ENCODE assay signal across 1 cellular context in the genomic region with DNA sequence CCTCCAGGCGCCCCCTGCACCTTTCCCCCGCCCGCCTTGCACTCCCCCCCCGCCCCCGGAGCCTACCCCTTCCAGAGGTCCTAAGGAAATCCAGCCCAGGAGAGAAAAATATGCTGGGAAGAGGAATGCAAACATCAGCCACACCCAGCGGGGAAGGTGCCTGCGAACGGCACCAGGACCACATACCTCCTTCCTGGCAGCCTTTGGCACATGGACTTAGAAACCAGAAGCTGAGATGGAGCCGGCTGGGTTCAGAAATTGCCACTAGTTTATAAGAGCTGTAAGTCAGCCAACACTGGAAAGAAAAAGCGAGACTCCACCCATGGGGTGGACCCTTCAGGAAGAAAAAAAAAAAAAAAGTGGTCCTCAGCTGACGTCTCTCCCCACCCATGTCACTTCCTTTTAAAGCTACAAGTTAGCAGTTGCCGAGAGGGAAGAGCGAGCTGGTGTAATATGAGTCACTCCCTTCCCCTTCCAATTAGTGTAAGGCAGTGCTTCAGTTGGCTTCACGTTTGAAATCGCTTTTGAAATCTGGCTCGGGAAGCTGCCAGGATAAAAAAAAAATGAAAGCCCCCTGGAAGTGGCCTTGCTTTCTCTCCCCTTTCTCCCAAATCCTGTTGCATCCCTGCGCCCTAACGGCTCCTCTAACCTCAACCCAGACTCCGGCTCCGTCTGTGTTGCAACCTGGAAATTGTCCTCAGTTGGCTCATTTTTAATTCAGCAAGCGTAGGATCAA.
A peak's percentile ranks its signal among the peaks of the same experiment; 100 is the strongest.
TF ChIP-seq lines count a peak whose summit lies in the region.

AGPAT4 (minus strand) TSS at position 310 of the 736 bp plus-strand sequence. CDS start 41,848 bp downstream, outside the sequence.

TF ChIP-seq in K562, 482 proteins besides CTCF, POLR2A, EP300 and RAD21 (continued from another document):
- TF ChIP-seq PRDM10 (IDR thresholded peaks at IDR 0.05; ENCODE audit: partially characterized antibody) (peak; percentile 90), ETV1 (tag; conservative IDR thresholded peaks at IDR 0.05; ENCODE audit: low read depth) (0 out of 2 replicates have a peak, but pooled peaks have one; percentile 21), PTRF (tag; IDR thresholded peaks at IDR 0.05) (no peak), RNF2 (IDR thresholded peaks at IDR 0.05) (peak; percentile 48; the same call in 1 of the 2 replicates), SUPT5H (IDR thresholded peaks at IDR 0.05) (peak; percentile 64), RFX5 (IDR thresholded peaks at IDR 0.05; ENCODE audit: low read depth, low read length) (no peak), CBFA2T2 (conservative IDR thresholded peaks at IDR 0.05) (no peak), ATF1 (CRISPR knock-in tag; IDR thresholded peaks at IDR 0.05) (no peak; the same call in 1 of the 2 replicates), ATF1 (tag; IDR thresholded peaks at IDR 0.05) (peak; percentile 94), IRF1 (CRISPR knock-in tag; IDR thresholded peaks at IDR 0.05; ENCODE audit: borderline replicate concordance) (no peak), KLF6 (CRISPR knock-in tag; IDR thresholded peaks at IDR 0.05; ENCODE audit: borderline replicate concordance) (no peak), ZNF134 (CRISPR knock-in tag; conservative IDR thresholded peaks at IDR 0.05) (peak; percentile 78), POLR2AphosphoS2 (IDR thresholded peaks at IDR 0.05; ENCODE audit: low read length) (0 out of 2 replicates have a peak, but pooled peaks have one; percentile 34), POLR3A (IDR thresholded peaks at IDR 0.05; ENCODE audit: borderline replicate concordance, extremely low read depth, insufficient read depth, insufficient read length) (no peak), PREB (CRISPR knock-in tag; IDR thresholded peaks at IDR 0.05) (no peak), HNRNPUL1 (IDR thresholded peaks at IDR 0.05; ENCODE audit: low read length) (no peak), NFYB (IDR thresholded peaks at IDR 0.05; ENCODE audit: extremely low read depth, insufficient read length) (no peak), KAT7 (CRISPR knock-in tag; IDR thresholded peaks at IDR 0.05; ENCODE audit: borderline replicate concordance) (no peak), SMAD1 (IDR thresholded peaks at IDR 0.05; ENCODE audit: low read depth, low read length, partially characterized antibody) (peak; percentile 75), BRD4 (IDR thresholded peaks at IDR 0.05) (0 out of 2 replicates have a peak, but pooled peaks have one; percentile 79), RB1 (IDR thresholded peaks at IDR 0.05; ENCODE audit: low read depth) (peak; percentile 57; the same call in 1 of the 2 replicates), PKNOX1 (IDR thresholded peaks at IDR 0.05) (peak; percentile 87), POLR2AphosphoS5 (IDR thresholded peaks at IDR 0.05; ENCODE audit: control insufficient read depth, insufficient read depth, low read depth, low read length) (peak; percentile 77), MAFF (IDR thresholded peaks at IDR 0.05; ENCODE audit: low read length) (no peak), CEBPG (CRISPR knock-in tag; IDR thresholded peaks at IDR 0.05) (no peak), CEBPG (tag; conservative IDR thresholded peaks at IDR 0.05 in 1 of 2, IDR thresholded peaks at IDR 0.05 in 1 of 2) (peak; percentile 21 to 73; a peak in 3 of 4 replicates), SRSF7 (optimal IDR thresholded peaks at IDR 0.05; ENCODE audit: low read depth, low read length) (no peak), RBM22 (IDR thresholded peaks at IDR 0.05; ENCODE audit: low read depth, low read length, poor library complexity, severe bottlenecking) (no peak), ZNF3 (CRISPR knock-in tag; IDR thresholded peaks at IDR 0.05) (no peak), SMARCA4 (IDR thresholded peaks at IDR 0.05) (peak; percentile 75), ETV5 (CRISPR knock-in tag; IDR thresholded peaks at IDR 0.05; ENCODE audit: low read depth) (no peak; the same call in 1 of the 2 replicates), CSDE1 (IDR thresholded peaks at IDR 0.05) (no peak), PHB (CRISPR knock-in tag; IDR thresholded peaks at IDR 0.05) (no peak), TGIF2 (CRISPR knock-in tag; IDR thresholded peaks at IDR 0.05) (no peak), JUNB (CRISPR knock-in tag; conservative IDR thresholded peaks at IDR 0.05) (no peak), KLF10 (CRISPR knock-in tag; IDR thresholded peaks at IDR 0.05) (no peak), SMAD2 (IDR thresholded peaks at IDR 0.05; ENCODE audit: low read depth, low read length) (no peak), ZFP30 (CRISPR knock-in tag; IDR thresholded peaks at IDR 0.05; ENCODE audit: borderline replicate concordance) (no peak), SMARCC2 (IDR thresholded peaks at IDR 0.05; ENCODE audit: low read depth) (peak; percentile 71; the same call in 1 of the 2 replicates), MYBL2 (IDR thresholded peaks at IDR 0.05; ENCODE audit: low read depth) (peak; percentile 76), MYBL2 (CRISPR knock-in tag; IDR thresholded peaks at IDR 0.05; ENCODE audit: borderline replicate concordance) (no peak), NCOA1 (IDR thresholded peaks at IDR 0.05; ENCODE audit: low read depth) (no peak), RBM39 (optimal IDR thresholded peaks at IDR 0.05; ENCODE audit: low read depth, low read length) (no peak), HDAC3 (IDR thresholded peaks at IDR 0.05; ENCODE audit: borderline replicate concordance, partially characterized antibody) (peak; percentile 53)
- TF ChIP-seq, protein P1, sequence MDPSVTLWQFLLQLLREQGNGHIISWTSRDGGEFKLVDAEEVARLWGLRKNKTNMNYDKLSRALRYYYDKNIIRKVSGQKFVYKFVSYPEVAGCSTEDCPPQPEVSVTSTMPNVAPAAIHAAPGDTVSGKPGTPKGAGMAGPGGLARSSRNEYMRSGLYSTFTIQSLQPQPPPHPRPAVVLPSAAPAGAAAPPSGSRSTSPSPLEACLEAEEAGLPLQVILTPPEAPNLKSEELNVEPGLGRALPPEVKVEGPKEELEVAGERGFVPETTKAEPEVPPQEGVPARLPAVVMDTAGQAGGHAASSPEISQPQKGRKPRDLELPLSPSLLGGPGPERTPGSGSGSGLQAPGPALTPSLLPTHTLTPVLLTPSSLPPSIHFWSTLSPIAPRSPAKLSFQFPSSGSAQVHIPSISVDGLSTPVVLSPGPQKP (CRISPR knock-in tag; IDR thresholded peaks at IDR 0.05), result no peak
- TF ChIP-seq, protein P2, sequence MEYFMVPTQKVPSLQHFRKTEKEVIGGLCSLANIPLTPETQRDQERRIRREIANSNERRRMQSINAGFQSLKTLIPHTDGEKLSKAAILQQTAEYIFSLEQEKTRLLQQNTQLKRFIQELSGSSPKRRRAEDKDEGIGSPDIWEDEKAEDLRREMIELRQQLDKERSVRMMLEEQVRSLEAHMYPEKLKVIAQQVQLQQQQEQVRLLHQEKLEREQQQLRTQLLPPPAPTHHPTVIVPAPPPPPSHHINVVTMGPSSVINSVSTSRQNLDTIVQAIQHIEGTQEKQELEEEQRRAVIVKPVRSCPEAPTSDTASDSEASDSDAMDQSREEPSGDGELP (CRISPR knock-in tag; IDR thresholded peaks at IDR 0.05; ENCODE audit: borderline replicate concordance), result peak; percentile 82
- TF ChIP-seq, protein P3, sequence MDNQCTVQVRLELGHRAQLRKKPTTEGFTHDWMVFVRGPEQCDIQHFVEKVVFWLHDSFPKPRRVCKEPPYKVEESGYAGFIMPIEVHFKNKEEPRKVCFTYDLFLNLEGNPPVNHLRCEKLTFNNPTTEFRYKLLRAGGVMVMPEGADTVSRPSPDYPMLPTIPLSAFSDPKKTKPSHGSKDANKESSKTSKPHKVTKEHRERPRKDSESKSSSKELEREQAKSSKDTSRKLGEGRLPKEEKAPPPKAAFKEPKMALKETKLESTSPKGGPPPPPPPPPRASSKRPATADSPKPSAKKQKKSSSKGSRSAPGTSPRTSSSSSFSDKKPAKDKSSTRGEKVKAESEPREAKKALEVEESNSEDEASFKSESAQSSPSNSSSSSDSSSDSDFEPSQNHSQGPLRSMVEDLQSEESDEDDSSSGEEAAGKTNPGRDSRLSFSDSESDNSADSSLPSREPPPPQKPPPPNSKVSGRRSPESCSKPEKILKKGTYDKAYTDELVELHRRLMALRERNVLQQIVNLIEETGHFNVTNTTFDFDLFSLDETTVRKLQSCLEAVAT (IDR thresholded peaks at IDR 0.05), result peak; percentile 63 to 65; a peak in 1 of 4 replicates
